In the genomic region with DNA sequence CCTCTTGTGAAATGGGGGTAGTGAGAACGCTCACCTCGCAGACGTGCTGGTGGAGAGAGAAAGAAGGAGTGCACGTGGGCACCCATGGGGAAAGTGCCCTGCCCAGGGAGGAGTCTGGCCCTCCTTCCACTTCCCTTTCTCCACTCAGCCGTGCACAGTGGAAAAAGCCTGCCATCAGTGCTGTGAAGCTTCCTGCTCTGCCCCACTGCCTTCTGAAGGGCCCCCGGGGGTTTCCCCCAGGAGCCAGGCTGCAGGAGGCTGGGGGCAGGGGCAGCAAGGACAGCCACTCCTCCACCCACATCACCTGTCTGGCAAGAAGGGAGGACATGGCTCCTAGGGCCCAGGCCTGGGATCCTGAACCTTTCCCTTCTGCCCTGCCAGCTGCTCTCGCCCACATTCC, we compare ENCODE assay signal across 9 cellular contexts. TPM values are rescaled to one million over a fixed set of nuclear protein-coding genes. Genes with fewer than 3 reads are reported as not detected.
A peak's percentile ranks its signal among the peaks of the same experiment; 100 is the strongest.
DNase-seq lines count a peak whose midpoint lies in the region; ATAC-seq and TF ChIP-seq lines count a peak whose summit lies in the region.
"Had no signal": no experiment of that assay in that cellular context is flagged by ENCODE, and none has a peak within 500 bp of the region (broad histone marks: within the 10 kb centered on the region; RNA-seq: fewer than 3 reads in every experiment).

No MANE protein-coding gene starts in this region.

- H3K27me3 Mint-ChIP-seq in activated T-cell treated with anti-CD3 and anti-CD28 coated beads, Interleukin-2, amount 50 U/mL, for 72 hours (ENCODE audit: low read depth) = peaks cover 7% of the 10 kb centered on the region

- H3K4me1 ChIP-seq in suprapubic skin = peaks cover 58% of the 10 kb centered on the region
- H3K4me1 ChIP-seq: SJSA1 had no signal

- no peak overlapping the region for H3K27ac ChIP-seq in suprapubic skin
- H3K27ac ChIP-seq: SJSA1 had no signal

- WGBS in suprapubic skin = 47% methylated on average over 5 of the region's 7 CpGs

- H3K4me3 ChIP-seq in suprapubic skin = no peak overlapping the region
- H3K4me3 ChIP-seq: SJSA1 had no signal

- DNase-seq in activated naive CD4-positive, alpha-beta T cell treated with Interleukin-2 at 50 U/mL for 16 hours = peak; percentile 39
- no peak for DNase-seq in activated naive CD4-positive, alpha-beta T cell treated with anti-CD3 and anti-CD28 coated beads, Interleukin-2, amount 50 U/mL, for 16 hours
- peak; percentile 59 for DNase-seq in Kasumi-1 (lab: John Stamatoyannopoulos, UW)
- DNase-seq in activated T-cell treated with anti-CD3 and anti-CD28 coated beads, Interleukin-2, amount 50 U/mL, for 72 hours = peak; percentile 15 to 17
- DNase-seq in stimulated activated CD8-positive, alpha-beta memory T cell treated with anti-CD3 and anti-CD28 coated beads, Interleukin-4, amount 100 ng/mL, for 48 hours = peak; percentile 41
- DNase-seq in NCI-H1105 (lab: John Stamatoyannopoulos, UW) = no peak
- no peak for DNase-seq in suprapubic skin (ENCODE audit: low spot score in 2 of 2)

- H3K36me3 Mint-ChIP-seq in activated T-cell treated with anti-CD3 and anti-CD28 coated beads, Interleukin-2, amount 50 U/mL, for 72 hours (ENCODE audit: insufficient read depth in 2 of 2) = no peaks in the 10 kb centered on the region

- TF ChIP-seq CTCF in suprapubic skin (IDR thresholded peaks at IDR 0.05) = no peak

- H3K4me3 Mint-ChIP-seq in activated T-cell treated with anti-CD3 and anti-CD28 coated beads, Interleukin-2, amount 50 U/mL, for 72 hours = peak overlapping the region in 1 of 2 donors; percentile 26

- H3K9me3 ChIP-seq in suprapubic skin = no peaks in the 10 kb centered on the region
- H3K9me3 ChIP-seq: SJSA1 had no signal

- H3K9me3 Mint-ChIP-seq in activated T-cell treated with anti-CD3 and anti-CD28 coated beads, Interleukin-2, amount 50 U/mL, for 72 hours = no peaks in the 10 kb centered on the region

- no peak overlapping the region for H3K27ac Mint-ChIP-seq in activated T-cell treated with anti-CD3 and anti-CD28 coated beads, Interleukin-2, amount 50 U/mL, for 72 hours

- peaks cover 29% of the 10 kb centered on the region for H3K4me1 Mint-ChIP-seq in activated T-cell treated with anti-CD3 and anti-CD28 coated beads, Interleukin-2, amount 50 U/mL, for 72 hours (ENCODE audit: low read depth)

- H3K27me3 ChIP-seq in suprapubic skin = no peaks in the 10 kb centered on the region
- H3K27me3 ChIP-seq: SJSA1 had no signal

- no peak for TF ChIP-seq EP300 in suprapubic skin (IDR thresholded peaks at IDR 0.05)

- TF ChIP-seq POLR2A in suprapubic skin (IDR thresholded peaks at IDR 0.05) = no peak

- ATAC-seq in activated T-cell treated with anti-CD3 and anti-CD28 coated beads, Interleukin-2, amount 50 U/mL, for 72 hours (replicated peaks in 1 of 2) = peak; percentile 62 to 71
- no peak for ATAC-seq in GM19023 (IDR thresholded peaks at IDR 0.05; ENCODE audit: unreplicated experiment)

- H3K36me3 ChIP-seq in suprapubic skin = no peaks in the 10 kb centered on the region

RNA-seq across cellular contexts. Expression of a gene that starts 7.6 kb away (rescaled TPM):
- total RNA-seq in activated T-cell treated with anti-CD3 and anti-CD28 coated beads, Interleukin-2, amount 50 U/mL, for 72 hours = 10 to 100 TPM; 15.3 to 20.0 TPM
- total RNA-seq in suprapubic skin = 10 to 100 TPM; 58.0 to 91.5 (median 70.6) TPM

Comparison
In these comparisons a context has a peak if more than half of its experiments do, and no peak if none do; other contexts are left out.
1. DNase-seq: peak in activated naive CD4-positive, alpha-beta T cell treated with Interleukin-2 at 50 U/mL for 16 hours (single experiment), Kasumi-1 (2 of 2), activated T-cell treated with anti-CD3 and anti-CD28 coated beads, Interleukin-2, amount 50 U/mL, for 72 hours (2 of 2) and stimulated activated CD8-positive, alpha-beta memory T cell treated with anti-CD3 and anti-CD28 coated beads, Interleukin-4, amount 100 ng/mL, for 48 hours (single experiment); none in activated naive CD4-positive, alpha-beta T cell treated with anti-CD3 and anti-CD28 coated beads, Interleukin-2, amount 50 U/mL, for 16 hours (single experiment), NCI-H1105 (single experiment) and suprapubic skin (0 of 2).